ENCODE assay signal across 28 cellular contexts in genomic region chr10:68239596-68240150, GRCh38. TPM values are rescaled to one million over a fixed set of nuclear protein-coding genes. Genes with fewer than 3 reads are reported as not detected.
A peak's percentile ranks its signal among the peaks of the same experiment; 100 is the strongest.
DNase-seq lines count a peak whose midpoint lies in the region; ATAC-seq and TF ChIP-seq lines count a peak whose summit lies in the region.
"Had no signal": no experiment of that assay in that cellular context is flagged by ENCODE, and none has a peak within 500 bp of the region (broad histone marks: within the 10 kb centered on the region; RNA-seq: fewer than 3 reads in every experiment).

No MANE protein-coding gene starts in this region.

- H3K4me2 ChIP-seq in mammary epithelial cell (ENCODE audit: insufficient read depth, low read depth, low read length) (no peak overlapping the region), PC-3 (ENCODE audit: low read length) (no peak overlapping the region)

- no peak overlapping the region for H3K9ac ChIP-seq in mammary epithelial cell (ENCODE audit: insufficient read depth, low read length)
- no peak overlapping the region for H3K9ac ChIP-seq in PC-3 (ENCODE audit: low read length)

- POLR2A ChIA-PET in PC-3 (lab: Charles Lee; ENCODE audit: unreplicated experiment), result interaction anchor here (0.6 to 0.7 kb wide), 2 partner anchors 15 to 86 kb away, joined by 3 to 4 read pairs; no protein-coding TSS in a partner anchor

- DNase-seq in mammary epithelial cell (peak; percentile 17), breast epithelium (ENCODE audit: low spot score in 2 of 2) (no peak), RPMI8226 (peak; percentile 26), epithelial cell of esophagus (ENCODE audit: low read depth) (peak; percentile 31), T-helper 17 cell (no peak), GF-D8 (lab: John Stamatoyannopoulos, UW) (no peak), PC-3 (no peak)
- DNase-seq: activated CD4-positive, alpha-beta T cell treated with anti-CD3 and anti-CD28 coated beads, Interleukin-2, amount 50 U/mL, for 1 hour; aorta; BE2C; effector memory CD8-positive, alpha-beta T cell; islet precursor cell; Karpas-422; left ventricle myocardium superior; midbrain; naive thymus-derived CD8-positive, alpha-beta T cell; NCI-H1092; NCI-H2029; NCI-H524 treated with DMSO at 0.1 percent for 48 hours; ovary; right cardiac atrium; spleen; stimulated activated CD4-positive, alpha-beta T cell treated with anti-CD3 and anti-CD28 coated beads, Interleukin-4, amount 100 ng/mL, for 1 hour; T-helper 9 cell had no signal

- H3K9me2 ChIP-seq in PC-3 (replicated peaks; ENCODE audit: low read length), result no peaks in the 10 kb centered on the region

- H3K4me3 Mint-ChIP-seq in T-helper 17 cell, result no peak overlapping the region
- H3K4me3 Mint-ChIP-seq: effector memory CD8-positive, alpha-beta T cell; naive thymus-derived CD8-positive, alpha-beta T cell; stimulated activated memory B cell treated with anti-CD40 and anti-IgM and Interleukin-4, amounts not matched to agents 10 μg/mL and 1 μg/mL and 100 μg/mL, for 72 hours had no signal

- no peaks in the 10 kb centered on the region for H3K27me3 ChIP-seq in mammary epithelial cell (ENCODE audit: insufficient read depth, low read length)
- H3K27me3 ChIP-seq in breast epithelium, result no peaks in the 10 kb centered on the region
- H3K27me3 ChIP-seq in PC-3 (ENCODE audit: low read length), result no peaks in the 10 kb centered on the region
- H3K27me3 ChIP-seq: BE2C, ovary, spleen had no signal

- H4K20me1 ChIP-seq in mammary epithelial cell (ENCODE audit: insufficient read depth, low read length) (no peaks in the 10 kb centered on the region), PC-3 (ENCODE audit: low read length) (no peaks in the 10 kb centered on the region)

- H3K4me1 ChIP-seq in mammary epithelial cell (ENCODE audit: insufficient read depth, low read length) (peaks cover 10% of the 10 kb centered on the region), breast epithelium (no peaks in the 10 kb centered on the region), PC-3 (ENCODE audit: insufficient read depth, low read length) (peaks cover 6% of the 10 kb centered on the region)
- H3K4me1 ChIP-seq: BE2C, HAP-1, spleen had no signal

- dilution Hi-C loops in mammary epithelial cell (cut with HindIII; ENCODE audit: low sequenced_read_pairs), result no loop called here

- H3K27ac ChIP-seq in mammary epithelial cell (ENCODE audit: insufficient read depth, low read depth, low read length) (no peak overlapping the region), breast epithelium (no peak overlapping the region), PC-3 (ENCODE audit: low read length) (no peak overlapping the region)
- H3K27ac ChIP-seq: ovary, spleen had no signal

- TF ChIP-seq POLR2A in breast epithelium (IDR thresholded peaks at IDR 0.05), result no peak

- H3K4me3 ChIP-seq in mammary epithelial cell (replicated peaks in 1 of 3; ENCODE audit: insufficient read depth in 1 of 3, low read depth in 2 of 3, low read length in 3 of 3), result no peak overlapping the region
- no peak overlapping the region for H3K4me3 ChIP-seq in breast epithelium
- H3K4me3 ChIP-seq in epithelial cell of esophagus (ENCODE audit: low read length), result no peak overlapping the region
- H3K4me3 ChIP-seq in PC-3 (ENCODE audit: low read length), result no peak overlapping the region
- H3K4me3 ChIP-seq: HAP-1, ovary, spleen had no signal

- no peak for ATAC-seq in HG03432 (IDR thresholded peaks at IDR 0.05; ENCODE audit: unreplicated experiment)
- no peak for ATAC-seq in T-helper 17 cell
- no peak for ATAC-seq in PC-3
- ATAC-seq: activated naive CD4-positive, alpha-beta T cell treated with anti-CD3 and anti-CD28 coated beads, Interleukin-2, amount 50 U/mL, for 72 hours; effector memory CD8-positive, alpha-beta T cell; left ventricle myocardium superior; naive thymus-derived CD8-positive, alpha-beta T cell; right cardiac atrium; stimulated activated memory B cell treated with anti-CD40 and anti-IgM and Interleukin-4, amounts not matched to agents 10 μg/mL and 1 μg/mL and 100 μg/mL, for 72 hours had no signal

- H3K9me3 ChIP-seq in mammary epithelial cell (replicated peaks; ENCODE audit: insufficient read depth, low read length) (no peaks in the 10 kb centered on the region), breast epithelium (no peaks in the 10 kb centered on the region), T-helper 17 cell (ENCODE audit: control insufficient read depth, low read length, poor library complexity, severe bottlenecking) (no peaks in the 10 kb centered on the region), PC-3 (ENCODE audit: low read length) (no peaks in the 10 kb centered on the region)
- H3K9me3 ChIP-seq: BE2C, HAP-1, ovary, spleen had no signal

- no peaks in the 10 kb centered on the region for H3F3A ChIP-seq in PC-3 (ENCODE audit: low read length, unreplicated experiment)

- in situ Hi-C loops in mammary epithelial cell (cut with MboI; ENCODE audit: low sequenced_read_pairs in 2 of 2), result no loop called here

- BruUV-seq in mammary epithelial cell (replicated peaks; lab: Mats Ljungman, UMichigan), result no TSS peak
- no TSS peak for BruUV-seq in PC-3 (replicated peaks; lab: Mats Ljungman, UMichigan)

- no peaks in the 10 kb centered on the region for H3K36me3 Mint-ChIP-seq in T-helper 17 cell (ENCODE audit: low read depth)
- H3K36me3 Mint-ChIP-seq: activated naive CD4-positive, alpha-beta T cell treated with anti-CD3 and anti-CD28 coated beads, Interleukin-2, amount 50 U/mL, for 72 hours; naive thymus-derived CD8-positive, alpha-beta T cell; stimulated activated memory B cell treated with anti-CD40 and anti-IgM and Interleukin-4, amounts not matched to agents 10 μg/mL and 1 μg/mL and 100 μg/mL, for 72 hours had no signal

- H3K4me1 Mint-ChIP-seq in T-helper 17 cell, result no peaks in the 10 kb centered on the region
- H3K4me1 Mint-ChIP-seq: stimulated activated memory B cell treated with anti-CD40 and anti-IgM and Interleukin-4, amounts not matched to agents 10 μg/mL and 1 μg/mL and 100 μg/mL, for 72 hours had no signal

- intact Hi-C loops in mammary epithelial cell (cut with micrococcal nuclease), result no loop called here
- intact Hi-C loops in breast epithelium (cut with DNase I; ENCODE audit: low total_unique reads), result no loop called here
- intact Hi-C loops in PC-3 (cut with micrococcal nuclease), result no loop called here

- no peaks in the 10 kb centered on the region for H3K36me3 ChIP-seq in mammary epithelial cell (ENCODE audit: insufficient read depth, low read length)
- H3K36me3 ChIP-seq in breast epithelium, result no peaks in the 10 kb centered on the region
- no peaks in the 10 kb centered on the region for H3K36me3 ChIP-seq in PC-3 (ENCODE audit: low read depth, low read length)
- H3K36me3 ChIP-seq: BE2C, HAP-1, ovary, spleen had no signal

- peaks cover 16% of the 10 kb centered on the region for H3K27me3 Mint-ChIP-seq in T-helper 17 cell
- H3K27me3 Mint-ChIP-seq: stimulated activated memory B cell treated with anti-CD40 and anti-IgM and Interleukin-4, amounts not matched to agents 10 μg/mL and 1 μg/mL and 100 μg/mL, for 72 hours had no signal

- TF ChIP-seq CTCF in mammary epithelial cell (conservative IDR thresholded peaks at IDR 0.05 in 1 of 2, IDR thresholded peaks at IDR 0.05 in 1 of 2; ENCODE audit: extremely low read depth in 1 of 2, insufficient read depth in 1 of 2, low read depth in 1 of 2, low read length in 2 of 2) (no peak), breast epithelium (IDR thresholded peaks at IDR 0.05) (no peak), epithelial cell of esophagus (IDR thresholded peaks at IDR 0.05; ENCODE audit: insufficient read depth, low read depth, low read length, missing control alignments) (no peak), PC-3 (conservative IDR thresholded peaks at IDR 0.05; ENCODE audit: low read depth, low read length) (no peak)

- CTCF ChIA-PET in mammary epithelial cell (lab: Charles Lee; ENCODE audit: low non-redundant PET) (interaction anchor here (0.6 kb wide), 1 partner anchor 64 kb away, joined by 5 read pairs; no protein-coding TSS in a partner anchor), PC-3 (lab: Charles Lee) (interaction anchor here (0.6 kb wide), 1 partner anchor 32 kb away, joined by 3 read pairs; no protein-coding TSS in a partner anchor)

- WGBS in mammary epithelial cell (ENCODE audit: low coverage, missing lambda C conversion rate), result 56% methylated on average over 5 of the region's 5 CpGs

- H3K79me2 ChIP-seq in mammary epithelial cell (ENCODE audit: insufficient read depth, low read length) (no peaks in the 10 kb centered on the region), PC-3 (ENCODE audit: low read length) (no peaks in the 10 kb centered on the region)

- H2AFZ ChIP-seq in mammary epithelial cell (ENCODE audit: low read depth, low read length), result no peak overlapping the region
- H2AFZ ChIP-seq in PC-3 (ENCODE audit: low read length), result no peak overlapping the region

- no peak overlapping the region for H3K27ac Mint-ChIP-seq in T-helper 17 cell
- H3K27ac Mint-ChIP-seq: activated naive CD4-positive, alpha-beta T cell treated with anti-CD3 and anti-CD28 coated beads, Interleukin-2, amount 50 U/mL, for 72 hours; effector memory CD8-positive, alpha-beta T cell; stimulated activated memory B cell treated with anti-CD40 and anti-IgM and Interleukin-4, amounts not matched to agents 10 μg/mL and 1 μg/mL and 100 μg/mL, for 72 hours had no signal

RNA-seq across cellular contexts. Expression of gene ATOH7, which starts 7.8 kb away (rescaled TPM):
- not detected for total RNA-seq in mammary epithelial cell
- 0.03 TPM for polyA plus RNA-seq in mammary epithelial cell
- polyA minus RNA-seq in mammary epithelial cell, result not detected
- under 1 TPM in 1 of 3 donors, not detected in 2; 0.64 TPM for total RNA-seq in breast epithelium
- total RNA-seq in T-helper 17 cell, result not detected
- total RNA-seq in PC-3 (2014; rRNA removed), result 1.1 TPM in 1 of 2 replicates, not detected in the other
- total RNA-seq: activated naive CD4-positive, alpha-beta T cell treated with anti-CD3 and anti-CD28 coated beads, Interleukin-2, amount 50 U/mL, for 72 hours; left ventricle myocardium superior; naive thymus-derived CD8-positive, alpha-beta T cell; right cardiac atrium; spleen had no signal
- polyA plus RNA-seq: aorta; naive thymus-derived CD8-positive, alpha-beta T cell had no signal

Comparison
In these comparisons a context has a peak if more than half of its experiments do, and no peak if none do; other contexts are left out.
1. DNase-seq: peak in mammary epithelial cell (single experiment), RPMI8226 (single experiment) and epithelial cell of esophagus (single experiment); none in breast epithelium (0 of 2), T-helper 17 cell (0 of 3), GF-D8 (single experiment) and PC-3 (single experiment).